1 cellular context compared by ENCODE assay signal in the genomic region with DNA sequence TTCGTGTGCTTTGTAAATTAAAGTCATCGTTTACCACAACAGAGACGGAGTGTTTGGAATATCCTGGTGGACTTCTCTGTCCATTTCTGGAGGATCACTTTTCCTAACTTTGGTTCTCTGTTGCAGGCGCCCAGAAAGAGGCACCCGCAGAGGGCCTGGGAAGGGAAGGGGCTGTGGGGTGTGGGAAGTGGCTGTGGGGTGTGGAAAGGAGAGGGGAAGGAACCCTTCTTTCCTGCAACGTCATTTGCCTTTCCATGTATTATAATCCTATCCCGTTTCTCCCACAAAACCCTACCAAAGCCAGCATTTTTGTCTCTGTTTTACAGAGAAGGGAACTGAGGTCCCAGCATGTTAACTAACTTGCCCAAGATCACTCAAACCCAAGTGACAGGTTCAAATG.
TF ChIP-seq lines count a peak whose summit lies in the region.

No MANE protein-coding gene starts in this region.

TF ChIP-seq in IMR-90, 13 proteins besides CTCF, POLR2A, EP300 and RAD21:
- TF ChIP-seq, protein P1, sequence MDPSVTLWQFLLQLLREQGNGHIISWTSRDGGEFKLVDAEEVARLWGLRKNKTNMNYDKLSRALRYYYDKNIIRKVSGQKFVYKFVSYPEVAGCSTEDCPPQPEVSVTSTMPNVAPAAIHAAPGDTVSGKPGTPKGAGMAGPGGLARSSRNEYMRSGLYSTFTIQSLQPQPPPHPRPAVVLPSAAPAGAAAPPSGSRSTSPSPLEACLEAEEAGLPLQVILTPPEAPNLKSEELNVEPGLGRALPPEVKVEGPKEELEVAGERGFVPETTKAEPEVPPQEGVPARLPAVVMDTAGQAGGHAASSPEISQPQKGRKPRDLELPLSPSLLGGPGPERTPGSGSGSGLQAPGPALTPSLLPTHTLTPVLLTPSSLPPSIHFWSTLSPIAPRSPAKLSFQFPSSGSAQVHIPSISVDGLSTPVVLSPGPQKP (IDR thresholded peaks at IDR 0.05; ENCODE audit: borderline replicate concordance, low read depth, low read length) = no peak
- no peak for TF ChIP-seq BHLHE40 (IDR thresholded peaks at IDR 0.05; ENCODE audit: low read depth, low read length)
- no peak for TF ChIP-seq CHD1 (IDR thresholded peaks at IDR 0.05; ENCODE audit: low read depth, low read length)
- TF ChIP-seq MXI1 (IDR thresholded peaks at IDR 0.05; ENCODE audit: borderline replicate concordance, low read depth, low read length) = no peak
- TF ChIP-seq SMC3 (IDR thresholded peaks at IDR 0.05; ENCODE audit: low read depth, low read length) = no peak
- no peak for TF ChIP-seq MAZ (IDR thresholded peaks at IDR 0.05; ENCODE audit: borderline replicate concordance, low read depth, low read length)
- TF ChIP-seq FOS (IDR thresholded peaks at IDR 0.05; ENCODE audit: low read depth, low read length) = no peak
- TF ChIP-seq, protein P2, sequence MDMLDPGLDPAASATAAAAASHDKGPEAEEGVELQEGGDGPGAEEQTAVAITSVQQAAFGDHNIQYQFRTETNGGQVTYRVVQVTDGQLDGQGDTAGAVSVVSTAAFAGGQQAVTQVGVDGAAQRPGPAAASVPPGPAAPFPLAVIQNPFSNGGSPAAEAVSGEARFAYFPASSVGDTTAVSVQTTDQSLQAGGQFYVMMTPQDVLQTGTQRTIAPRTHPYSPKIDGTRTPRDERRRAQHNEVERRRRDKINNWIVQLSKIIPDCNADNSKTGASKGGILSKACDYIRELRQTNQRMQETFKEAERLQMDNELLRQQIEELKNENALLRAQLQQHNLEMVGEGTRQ (IDR thresholded peaks at IDR 0.05; ENCODE audit: low read depth, low read length) = no peak
- TF ChIP-seq MAFK (IDR thresholded peaks at IDR 0.05; ENCODE audit: low read depth, low read length) = no peak
- no peak for TF ChIP-seq NFE2L2 (IDR thresholded peaks at IDR 0.05; ENCODE audit: low read depth, low read length)
- TF ChIP-seq RCOR1 (IDR thresholded peaks at IDR 0.05; ENCODE audit: insufficient replicate concordance, low read length) = no peak
- no peak for TF ChIP-seq CEBPB (IDR thresholded peaks at IDR 0.05; ENCODE audit: low read depth, low read length)
- TF ChIP-seq RFX5 (IDR thresholded peaks at IDR 0.05; ENCODE audit: low read depth, low read length) = no peak
